In the genomic region with DNA sequence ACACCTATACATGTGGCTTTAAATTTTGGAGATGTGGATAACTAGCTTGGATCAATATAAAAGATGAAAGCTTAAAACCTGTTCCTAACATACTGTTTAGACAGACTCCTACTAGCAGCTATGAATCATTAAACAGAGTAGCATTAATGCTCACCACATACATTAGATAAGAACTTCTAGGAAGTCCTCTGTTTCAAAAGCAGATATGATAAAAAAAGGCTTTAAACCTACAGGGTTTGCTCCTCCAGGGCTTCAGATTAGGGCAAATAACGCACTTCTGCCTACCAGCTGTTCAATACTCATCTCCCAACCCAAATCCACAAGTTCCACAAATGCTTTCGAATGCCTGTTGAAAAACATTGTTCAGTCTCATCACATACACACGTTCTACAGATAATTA, we compare ENCODE assay signal across 1 cellular context.
TF ChIP-seq lines count a peak whose summit lies in the region.

No MANE protein-coding gene starts in this region.

TF ChIP-seq in K562, 482 proteins besides CTCF, POLR2A, EP300 and RAD21 (continued from another document and continues in another):
- TF ChIP-seq, protein P1, sequence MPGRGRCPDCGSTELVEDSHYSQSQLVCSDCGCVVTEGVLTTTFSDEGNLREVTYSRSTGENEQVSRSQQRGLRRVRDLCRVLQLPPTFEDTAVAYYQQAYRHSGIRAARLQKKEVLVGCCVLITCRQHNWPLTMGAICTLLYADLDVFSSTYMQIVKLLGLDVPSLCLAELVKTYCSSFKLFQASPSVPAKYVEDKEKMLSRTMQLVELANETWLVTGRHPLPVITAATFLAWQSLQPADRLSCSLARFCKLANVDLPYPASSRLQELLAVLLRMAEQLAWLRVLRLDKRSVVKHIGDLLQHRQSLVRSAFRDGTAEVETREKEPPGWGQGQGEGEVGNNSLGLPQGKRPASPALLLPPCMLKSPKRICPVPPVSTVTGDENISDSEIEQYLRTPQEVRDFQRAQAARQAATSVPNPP (IDR thresholded peaks at IDR 0.05; ENCODE audit: borderline replicate concordance, insufficient read depth, insufficient read length) = no peak
- TF ChIP-seq FOSL1 (tag; conservative IDR thresholded peaks at IDR 0.05) (peak; percentile 84), ZNF165 (CRISPR knock-in tag; IDR thresholded peaks at IDR 0.05; ENCODE audit: borderline replicate concordance) (no peak), TEAD4 (IDR thresholded peaks at IDR 0.05; ENCODE audit: low read length) (peak; percentile 67; the same call in 1 of the 2 replicates), TEAD4 (CRISPR knock-in tag; IDR thresholded peaks at IDR 0.05; ENCODE audit: borderline replicate concordance) (no peak), BMI1 (IDR thresholded peaks at IDR 0.05; ENCODE audit: low read length) (no peak), NR4A1 (CRISPR knock-in tag; IDR thresholded peaks at IDR 0.05) (no peak), NR4A1 (tag; IDR thresholded peaks at IDR 0.05) (no peak), ATF7 (IDR thresholded peaks at IDR 0.05) (no peak), POLR2AphosphoS2 (IDR thresholded peaks at IDR 0.05; ENCODE audit: low read length) (no peak), NR3C1 (CRISPR knock-in tag; IDR thresholded peaks at IDR 0.05) (no peak), ELF1 (tag; IDR thresholded peaks at IDR 0.05) (no peak), LCOR (CRISPR knock-in tag; IDR thresholded peaks at IDR 0.05) (peak; percentile 35; the same call in 1 of the 2 replicates), BHLHE40 (IDR thresholded peaks at IDR 0.05; ENCODE audit: low read length) (no peak), SNIP1 (IDR thresholded peaks at IDR 0.05; ENCODE audit: low read depth) (no peak), ZFP1 (CRISPR knock-in tag; IDR thresholded peaks at IDR 0.05) (no peak), BDP1 (IDR thresholded peaks at IDR 0.05; ENCODE audit: insufficient read depth, insufficient read length) (no peak), ZNF668 (CRISPR knock-in tag; IDR thresholded peaks at IDR 0.05) (no peak), KAT7 (CRISPR knock-in tag; IDR thresholded peaks at IDR 0.05; ENCODE audit: borderline replicate concordance) (no peak), MEF2A (IDR thresholded peaks at IDR 0.05; ENCODE audit: control insufficient read depth, low read depth, low read length) (no peak), GTF2A2 (tag; IDR thresholded peaks at IDR 0.05) (no peak), BCL6 (CRISPR knock-in tag; IDR thresholded peaks at IDR 0.05) (no peak), FIP1L1 (IDR thresholded peaks at IDR 0.05; ENCODE audit: low read depth, low read length, poor library complexity, severe bottlenecking) (no peak), MAFK (IDR thresholded peaks at IDR 0.05; ENCODE audit: low read length) (no peak), CBFB (CRISPR knock-in tag; IDR thresholded peaks at IDR 0.05) (no peak), HNRNPL (IDR thresholded peaks at IDR 0.05; ENCODE audit: low read depth, low read length) (no peak), SPI1 (IDR thresholded peaks at IDR 0.05; ENCODE audit: borderline replicate concordance, low read depth, low read length) (no peak), NFIC (IDR thresholded peaks at IDR 0.05) (0 out of 2 replicates have a peak, but pooled peaks have one; percentile 9), ZNF764 (CRISPR knock-in tag; IDR thresholded peaks at IDR 0.05; ENCODE audit: low read depth) (no peak), CBFA2T2 (conservative IDR thresholded peaks at IDR 0.05) (peak; percentile 41; the same call in 1 of the 2 replicates)
- TF ChIP-seq, protein P2, sequence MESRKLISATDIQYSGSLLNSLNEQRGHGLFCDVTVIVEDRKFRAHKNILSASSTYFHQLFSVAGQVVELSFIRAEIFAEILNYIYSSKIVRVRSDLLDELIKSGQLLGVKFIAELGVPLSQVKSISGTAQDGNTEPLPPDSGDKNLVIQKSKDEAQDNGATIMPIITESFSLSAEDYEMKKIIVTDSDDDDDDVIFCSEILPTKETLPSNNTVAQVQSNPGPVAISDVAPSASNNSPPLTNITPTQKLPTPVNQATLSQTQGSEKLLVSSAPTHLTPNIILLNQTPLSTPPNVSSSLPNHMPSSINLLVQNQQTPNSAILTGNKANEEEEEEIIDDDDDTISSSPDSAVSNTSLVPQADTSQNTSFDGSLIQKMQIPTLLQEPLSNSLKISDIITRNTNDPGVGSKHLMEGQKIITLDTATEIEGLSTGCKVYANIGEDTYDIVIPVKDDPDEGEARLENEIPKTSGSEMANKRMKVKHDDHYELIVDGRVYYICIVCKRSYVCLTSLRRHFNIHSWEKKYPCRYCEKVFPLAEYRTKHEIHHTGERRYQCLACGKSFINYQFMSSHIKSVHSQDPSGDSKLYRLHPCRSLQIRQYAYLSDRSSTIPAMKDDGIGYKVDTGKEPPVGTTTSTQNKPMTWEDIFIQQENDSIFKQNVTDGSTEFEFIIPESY (CRISPR knock-in tag; IDR thresholded peaks at IDR 0.05) = no peak
- TF ChIP-seq, protein P3, sequence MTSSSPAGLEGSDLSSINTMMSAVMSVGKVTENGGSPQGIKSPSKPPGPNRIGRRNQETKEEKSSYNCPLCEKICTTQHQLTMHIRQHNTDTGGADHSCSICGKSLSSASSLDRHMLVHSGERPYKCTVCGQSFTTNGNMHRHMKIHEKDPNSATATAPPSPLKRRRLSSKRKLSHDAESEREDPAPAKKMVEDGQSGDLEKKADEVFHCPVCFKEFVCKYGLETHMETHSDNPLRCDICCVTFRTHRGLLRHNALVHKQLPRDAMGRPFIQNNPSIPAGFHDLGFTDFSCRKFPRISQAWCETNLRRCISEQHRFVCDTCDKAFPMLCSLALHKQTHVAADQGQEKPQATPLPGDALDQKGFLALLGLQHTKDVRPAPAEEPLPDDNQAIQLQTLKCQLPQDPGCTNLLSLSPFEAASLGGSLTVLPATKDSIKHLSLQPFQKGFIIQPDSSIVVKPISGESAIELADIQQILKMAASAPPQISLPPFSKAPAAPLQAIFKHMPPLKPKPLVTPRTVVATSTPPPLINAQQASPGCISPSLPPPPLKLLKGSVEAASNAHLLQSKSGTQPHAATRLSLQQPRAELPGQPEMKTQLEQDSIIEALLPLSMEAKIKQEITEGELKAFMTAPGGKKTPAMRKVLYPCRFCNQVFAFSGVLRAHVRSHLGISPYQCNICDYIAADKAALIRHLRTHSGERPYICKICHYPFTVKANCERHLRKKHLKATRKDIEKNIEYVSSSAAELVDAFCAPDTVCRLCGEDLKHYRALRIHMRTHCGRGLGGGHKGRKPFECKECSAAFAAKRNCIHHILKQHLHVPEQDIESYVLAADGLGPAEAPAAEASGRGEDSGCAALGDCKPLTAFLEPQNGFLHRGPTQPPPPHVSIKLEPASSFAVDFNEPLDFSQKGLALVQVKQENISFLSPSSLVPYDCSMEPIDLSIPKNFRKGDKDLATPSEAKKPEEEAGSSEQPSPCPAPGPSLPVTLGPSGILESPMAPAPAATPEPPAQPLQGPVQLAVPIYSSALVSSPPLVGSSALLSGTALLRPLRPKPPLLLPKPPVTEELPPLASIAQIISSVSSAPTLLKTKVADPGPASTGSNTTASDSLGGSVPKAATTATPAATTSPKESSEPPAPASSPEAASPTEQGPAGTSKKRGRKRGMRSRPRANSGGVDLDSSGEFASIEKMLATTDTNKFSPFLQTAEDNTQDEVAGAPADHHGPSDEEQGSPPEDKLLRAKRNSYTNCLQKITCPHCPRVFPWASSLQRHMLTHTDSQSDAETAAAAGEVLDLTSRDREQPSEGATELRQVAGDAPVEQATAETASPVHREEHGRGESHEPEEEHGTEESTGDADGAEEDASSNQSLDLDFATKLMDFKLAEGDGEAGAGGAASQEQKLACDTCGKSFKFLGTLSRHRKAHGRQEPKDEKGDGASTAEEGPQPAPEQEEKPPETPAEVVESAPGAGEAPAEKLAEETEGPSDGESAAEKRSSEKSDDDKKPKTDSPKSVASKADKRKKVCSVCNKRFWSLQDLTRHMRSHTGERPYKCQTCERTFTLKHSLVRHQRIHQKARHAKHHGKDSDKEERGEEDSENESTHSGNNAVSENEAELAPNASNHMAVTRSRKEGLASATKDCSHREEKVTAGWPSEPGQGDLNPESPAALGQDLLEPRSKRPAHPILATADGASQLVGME (CRISPR knock-in tag; IDR thresholded peaks at IDR 0.05) = no peak
- TF ChIP-seq, protein P4, sequence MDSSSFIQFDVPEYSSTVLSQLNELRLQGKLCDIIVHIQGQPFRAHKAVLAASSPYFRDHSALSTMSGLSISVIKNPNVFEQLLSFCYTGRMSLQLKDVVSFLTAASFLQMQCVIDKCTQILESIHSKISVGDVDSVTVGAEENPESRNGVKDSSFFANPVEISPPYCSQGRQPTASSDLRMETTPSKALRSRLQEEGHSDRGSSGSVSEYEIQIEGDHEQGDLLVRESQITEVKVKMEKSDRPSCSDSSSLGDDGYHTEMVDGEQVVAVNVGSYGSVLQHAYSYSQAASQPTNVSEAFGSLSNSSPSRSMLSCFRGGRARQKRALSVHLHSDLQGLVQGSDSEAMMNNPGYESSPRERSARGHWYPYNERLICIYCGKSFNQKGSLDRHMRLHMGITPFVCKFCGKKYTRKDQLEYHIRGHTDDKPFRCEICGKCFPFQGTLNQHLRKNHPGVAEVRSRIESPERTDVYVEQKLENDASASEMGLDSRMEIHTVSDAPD (CRISPR knock-in tag; IDR thresholded peaks at IDR 0.05) = no peak
- TF ChIP-seq, protein P5, sequence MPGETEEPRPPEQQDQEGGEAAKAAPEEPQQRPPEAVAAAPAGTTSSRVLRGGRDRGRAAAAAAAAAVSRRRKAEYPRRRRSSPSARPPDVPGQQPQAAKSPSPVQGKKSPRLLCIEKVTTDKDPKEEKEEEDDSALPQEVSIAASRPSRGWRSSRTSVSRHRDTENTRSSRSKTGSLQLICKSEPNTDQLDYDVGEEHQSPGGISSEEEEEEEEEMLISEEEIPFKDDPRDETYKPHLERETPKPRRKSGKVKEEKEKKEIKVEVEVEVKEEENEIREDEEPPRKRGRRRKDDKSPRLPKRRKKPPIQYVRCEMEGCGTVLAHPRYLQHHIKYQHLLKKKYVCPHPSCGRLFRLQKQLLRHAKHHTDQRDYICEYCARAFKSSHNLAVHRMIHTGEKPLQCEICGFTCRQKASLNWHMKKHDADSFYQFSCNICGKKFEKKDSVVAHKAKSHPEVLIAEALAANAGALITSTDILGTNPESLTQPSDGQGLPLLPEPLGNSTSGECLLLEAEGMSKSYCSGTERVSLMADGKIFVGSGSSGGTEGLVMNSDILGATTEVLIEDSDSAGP (CRISPR knock-in tag; IDR thresholded peaks at IDR 0.05) = no peak
- TF ChIP-seq, protein P6, sequence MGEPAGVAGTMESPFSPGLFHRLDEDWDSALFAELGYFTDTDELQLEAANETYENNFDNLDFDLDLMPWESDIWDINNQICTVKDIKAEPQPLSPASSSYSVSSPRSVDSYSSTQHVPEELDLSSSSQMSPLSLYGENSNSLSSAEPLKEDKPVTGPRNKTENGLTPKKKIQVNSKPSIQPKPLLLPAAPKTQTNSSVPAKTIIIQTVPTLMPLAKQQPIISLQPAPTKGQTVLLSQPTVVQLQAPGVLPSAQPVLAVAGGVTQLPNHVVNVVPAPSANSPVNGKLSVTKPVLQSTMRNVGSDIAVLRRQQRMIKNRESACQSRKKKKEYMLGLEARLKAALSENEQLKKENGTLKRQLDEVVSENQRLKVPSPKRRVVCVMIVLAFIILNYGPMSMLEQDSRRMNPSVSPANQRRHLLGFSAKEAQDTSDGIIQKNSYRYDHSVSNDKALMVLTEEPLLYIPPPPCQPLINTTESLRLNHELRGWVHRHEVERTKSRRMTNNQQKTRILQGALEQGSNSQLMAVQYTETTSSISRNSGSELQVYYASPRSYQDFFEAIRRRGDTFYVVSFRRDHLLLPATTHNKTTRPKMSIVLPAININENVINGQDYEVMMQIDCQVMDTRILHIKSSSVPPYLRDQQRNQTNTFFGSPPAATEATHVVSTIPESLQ (CRISPR knock-in tag; IDR thresholded peaks at IDR 0.05) = no peak
- TF ChIP-seq, protein P7, sequence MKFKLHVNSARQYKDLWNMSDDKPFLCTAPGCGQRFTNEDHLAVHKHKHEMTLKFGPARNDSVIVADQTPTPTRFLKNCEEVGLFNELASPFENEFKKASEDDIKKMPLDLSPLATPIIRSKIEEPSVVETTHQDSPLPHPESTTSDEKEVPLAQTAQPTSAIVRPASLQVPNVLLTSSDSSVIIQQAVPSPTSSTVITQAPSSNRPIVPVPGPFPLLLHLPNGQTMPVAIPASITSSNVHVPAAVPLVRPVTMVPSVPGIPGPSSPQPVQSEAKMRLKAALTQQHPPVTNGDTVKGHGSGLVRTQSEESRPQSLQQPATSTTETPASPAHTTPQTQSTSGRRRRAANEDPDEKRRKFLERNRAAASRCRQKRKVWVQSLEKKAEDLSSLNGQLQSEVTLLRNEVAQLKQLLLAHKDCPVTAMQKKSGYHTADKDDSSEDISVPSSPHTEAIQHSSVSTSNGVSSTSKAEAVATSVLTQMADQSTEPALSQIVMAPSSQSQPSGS (CRISPR knock-in tag; IDR thresholded peaks at IDR 0.05) = no peak
- TF ChIP-seq, protein P8, sequence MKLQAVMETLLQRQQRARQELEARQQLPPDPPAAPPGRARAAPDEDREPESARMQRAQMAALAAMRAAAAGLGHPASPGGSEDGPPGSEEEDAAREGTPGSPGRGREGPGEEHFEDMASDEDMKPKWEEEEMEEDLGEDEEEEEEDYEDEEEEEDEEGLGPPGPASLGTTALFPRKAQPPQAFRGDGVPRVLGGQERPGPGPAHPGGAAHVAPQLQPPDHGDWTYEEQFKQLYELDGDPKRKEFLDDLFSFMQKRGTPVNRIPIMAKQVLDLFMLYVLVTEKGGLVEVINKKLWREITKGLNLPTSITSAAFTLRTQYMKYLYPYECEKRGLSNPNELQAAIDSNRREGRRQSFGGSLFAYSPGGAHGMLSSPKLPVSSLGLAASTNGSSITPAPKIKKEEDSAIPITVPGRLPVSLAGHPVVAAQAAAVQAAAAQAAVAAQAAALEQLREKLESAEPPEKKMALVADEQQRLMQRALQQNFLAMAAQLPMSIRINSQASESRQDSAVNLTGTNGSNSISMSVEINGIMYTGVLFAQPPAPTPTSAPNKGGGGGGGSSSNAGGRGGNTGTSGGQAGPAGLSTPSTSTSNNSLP (IDR thresholded peaks at IDR 0.05; ENCODE audit: borderline replicate concordance, low read depth, low read length) = no peak
- TF ChIP-seq, protein P9, sequence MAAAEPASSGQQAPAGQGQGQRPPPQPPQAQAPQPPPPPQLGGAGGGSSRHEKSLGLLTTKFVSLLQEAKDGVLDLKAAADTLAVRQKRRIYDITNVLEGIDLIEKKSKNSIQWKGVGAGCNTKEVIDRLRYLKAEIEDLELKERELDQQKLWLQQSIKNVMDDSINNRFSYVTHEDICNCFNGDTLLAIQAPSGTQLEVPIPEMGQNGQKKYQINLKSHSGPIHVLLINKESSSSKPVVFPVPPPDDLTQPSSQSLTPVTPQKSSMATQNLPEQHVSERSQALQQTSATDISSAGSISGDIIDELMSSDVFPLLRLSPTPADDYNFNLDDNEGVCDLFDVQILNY (CRISPR knock-in tag; IDR thresholded peaks at IDR 0.05) = no peak
